8 cellular contexts compared by ENCODE assay signal in genomic region chr11:118619444-118620205, GRCh38. TPM values are rescaled to one million over a fixed set of nuclear protein-coding genes. Genes with fewer than 3 reads are reported as not detected.
DNase-seq lines count a peak whose midpoint lies in the region; ATAC-seq lines count a peak whose summit lies in the region.

No MANE protein-coding gene starts in this region.

- peaks cover 17% of the 10 kb centered on the region for H3K27me3 Mint-ChIP-seq in activated T-cell treated with anti-CD3 and anti-CD28 coated beads, Interleukin-2, amount 50 U/mL, for 4 hours (ENCODE audit: low read depth)

- peak overlapping the region; percentile 68 for H3K4me3 ChIP-seq in adipocyte (ENCODE audit: low read length)
- H3K4me3 ChIP-seq in right cardiac atrium (ENCODE audit: low read length) = no peak overlapping the region
- no peak overlapping the region for H3K4me3 ChIP-seq in skin epidermis

- 36% methylated on average over 6 of the region's 6 CpGs for whole genome bisulfite sequencing in right cardiac atrium

- peak; percentile 40 to 67 for ATAC-seq in right cardiac atrium
- ATAC-seq in activated T-cell treated with anti-CD3 and anti-CD28 coated beads, Interleukin-2, amount 50 U/mL, for 4 hours = no peak

- no peak overlapping the region for H3K4me3 Mint-ChIP-seq in activated T-cell treated with anti-CD3 and anti-CD28 coated beads, Interleukin-2, amount 50 U/mL, for 4 hours

- H3K9ac ChIP-seq in adipocyte (ENCODE audit: low read length) = peak overlapping the region; percentile 89

- DNase-seq in HPDE6-E6E7 (ENCODE audit: extremely low spot score) (peak; percentile 60), adipocyte (ENCODE audit: low read depth) (peak; percentile 94), right cardiac atrium (peak; percentile 70 to 83 (median 81)), NCI-H2029 (lab: John Stamatoyannopoulos, UW) (no peak), D341Med (ENCODE audit: low spot score) (no peak)
- no peak for DNase-seq in activated T-cell treated with anti-CD3 and anti-CD28 coated beads, Interleukin-2, amount 50 U/mL, for 4 hours
- DNase-seq in stimulated activated CD4-positive, alpha-beta T cell treated with anti-CD3 and anti-CD28 coated beads, Interleukin-2, amount 100 ng/mL, for 48 hours = no peak

- peak overlapping the region; percentile 90 for H3K27ac ChIP-seq in right cardiac atrium (ENCODE audit: low read length)
- peak overlapping the region in 20 of 21 experiments; percentile 7 to 89 (median 77) for H3K27ac ChIP-seq in skin epidermis

- peaks cover 1% of the 10 kb centered on the region for H3K36me3 Mint-ChIP-seq in activated T-cell treated with anti-CD3 and anti-CD28 coated beads, Interleukin-2, amount 50 U/mL, for 4 hours (ENCODE audit: insufficient read depth)

- H3K9me3 ChIP-seq in adipocyte (ENCODE audit: control insufficient read depth, low read length) (no peaks in the 10 kb centered on the region), right cardiac atrium (ENCODE audit: control insufficient read depth, low read length) (no peaks in the 10 kb centered on the region)

- H3K27me3 ChIP-seq in adipocyte (replicated peaks; ENCODE audit: control insufficient read depth, insufficient read depth, low read length) = no peaks in the 10 kb centered on the region
- H3K27me3 ChIP-seq in right cardiac atrium (ENCODE audit: control insufficient read depth, insufficient read depth) = no peaks in the 10 kb centered on the region

- intact Hi-C loops in right cardiac atrium (cut with DNase I) = no loop called here

- H3K4me1 ChIP-seq in adipocyte (ENCODE audit: control insufficient read depth, insufficient read depth, low read length) = peaks cover 85% of the 10 kb centered on the region
- H3K4me1 ChIP-seq in right cardiac atrium (ENCODE audit: control insufficient read depth, insufficient read depth, low read length) = peaks cover 22% of the 10 kb centered on the region

- H3K36me3 ChIP-seq in adipocyte (ENCODE audit: control insufficient read depth, insufficient read depth, low read length, severe bottlenecking) = peaks cover 41% of the 10 kb centered on the region

- H3K9me3 Mint-ChIP-seq in activated T-cell treated with anti-CD3 and anti-CD28 coated beads, Interleukin-2, amount 50 U/mL, for 4 hours = no peaks in the 10 kb centered on the region

- H3K4me1 Mint-ChIP-seq in activated T-cell treated with anti-CD3 and anti-CD28 coated beads, Interleukin-2, amount 50 U/mL, for 4 hours (ENCODE audit: low read depth) = peaks cover 12% of the 10 kb centered on the region

RNA-seq across cellular contexts. Expression of gene PHLDB1, which starts 12.2 kb away (rescaled TPM):
- total RNA-seq in right cardiac atrium = 100 to 1,000 TPM; 123 to 177 (median 136) TPM
- polyA plus RNA-seq in right cardiac atrium = 110 TPM
- total RNA-seq in activated T-cell treated with anti-CD3 and anti-CD28 coated beads, Interleukin-2, amount 50 U/mL, for 4 hours = 1 to 10 TPM in 2 of 3 donors, under 1 TPM in 1; 0.90 to 1.9 (median 1.3) TPM

RNA-seq across cellular contexts. Expression of gene ARCN1, which starts 47.4 kb away (rescaled TPM):
- total RNA-seq in right cardiac atrium = 100 to 1,000 TPM in 2 of 4 donors, 10 to 100 TPM in 2; 90.3 to 138 (median 101) TPM
- polyA plus RNA-seq in right cardiac atrium = 69.1 TPM
- 100 to 1,000 TPM; 180 to 190 (median 183) TPM for total RNA-seq in activated T-cell treated with anti-CD3 and anti-CD28 coated beads, Interleukin-2, amount 50 U/mL, for 4 hours

RNA-seq across cellular contexts. Expression of gene IFT46, which starts 53.9 kb away (rescaled TPM):
- total RNA-seq in right cardiac atrium = 10 to 100 TPM; 15.2 to 27.4 (median 20.1) TPM
- polyA plus RNA-seq in right cardiac atrium = 21.6 TPM
- total RNA-seq in activated T-cell treated with anti-CD3 and anti-CD28 coated beads, Interleukin-2, amount 50 U/mL, for 4 hours = 10 to 100 TPM; 22.5 to 29.7 (median 23.2) TPM

RNA-seq across cellular contexts. Expression of gene TREH, which starts 59.8 kb away (rescaled TPM):
- not detected for total RNA-seq in right cardiac atrium
- polyA plus RNA-seq in right cardiac atrium = 1.2 TPM
- total RNA-seq in activated T-cell treated with anti-CD3 and anti-CD28 coated beads, Interleukin-2, amount 50 U/mL, for 4 hours = not detected

Comparison
In these comparisons a context has a peak if more than half of its experiments do, and no peak if none do; other contexts are left out.
1. DNase-seq: peak in HPDE6-E6E7 (single experiment), adipocyte (single experiment) and right cardiac atrium (3 of 3); none in NCI-H2029 (single experiment), D341Med (single experiment), activated T-cell treated with anti-CD3 and anti-CD28 coated beads, Interleukin-2, amount 50 U/mL, for 4 hours (single experiment) and stimulated activated CD4-positive, alpha-beta T cell treated with anti-CD3 and anti-CD28 coated beads, Interleukin-2, amount 100 ng/mL, for 48 hours (0 of 2).
2. ATAC-seq: peak in right cardiac atrium (2 of 2); none in activated T-cell treated with anti-CD3 and anti-CD28 coated beads, Interleukin-2, amount 50 U/mL, for 4 hours (0 of 2).
3. RNA of gene PHLDB1, which starts 12.2 kb away (total RNA-seq): 123 to 177 TPM in right cardiac atrium; 0.90 to 1.9 TPM in activated T-cell treated with anti-CD3 and anti-CD28 coated beads, Interleukin-2, amount 50 U/mL, for 4 hours; every median in the first group is over 10 times any median in the second.